18 cellular contexts compared by ENCODE assay signal in the genomic region with DNA sequence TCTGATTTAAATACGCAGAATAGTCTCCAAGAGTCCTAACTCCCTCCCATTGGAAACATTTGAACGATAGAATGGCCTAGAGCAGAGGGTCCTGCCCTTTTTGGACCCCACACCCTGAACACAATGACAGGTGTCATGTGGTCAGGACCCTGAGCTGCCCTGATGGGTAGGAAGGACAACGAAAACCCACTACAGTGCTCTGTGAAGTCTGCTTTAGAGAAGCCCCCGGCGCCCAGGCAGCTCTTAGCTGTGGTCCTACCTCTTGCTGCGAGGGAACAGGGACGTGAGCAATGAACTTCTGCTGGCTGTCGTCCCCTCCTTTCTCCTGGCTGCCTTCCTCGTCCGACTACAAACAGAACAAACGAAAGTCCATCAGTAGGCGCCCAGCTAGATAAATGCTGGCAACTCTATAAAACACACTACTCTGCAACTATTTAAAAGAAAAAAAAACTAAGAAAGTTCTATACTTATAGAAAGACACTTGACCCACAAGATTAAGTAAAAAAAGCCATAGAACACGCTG. TPM values are rescaled to one million over a fixed set of nuclear protein-coding genes. Genes with fewer than 3 reads are reported as not detected.
DNase-seq lines count a peak whose midpoint lies in the region; ATAC-seq and TF ChIP-seq lines count a peak whose summit lies in the region.
"Had no signal": no experiment of that assay in that cellular context is flagged by ENCODE, and none has a peak within 500 bp of the region (broad histone marks: within the 10 kb centered on the region; RNA-seq: fewer than 3 reads in every experiment).

No MANE protein-coding gene starts in this region.

- H3K27ac ChIP-seq in VCaP (peak overlapping the region; percentile 79), prostate gland (peak overlapping the region in 1 of 2 donors; percentile 50), dorsolateral prefrontal cortex (no peak overlapping the region), aorta (ENCODE audit: low read depth in 1 of 2, low read length in 2 of 2) (no peak overlapping the region)

- ATAC-seq in activated naive CD4-positive, alpha-beta T cell treated with anti-CD3 and anti-CD28 coated beads, Interleukin-2, amount 50 U/mL, for 72 hours, result no peak
- ATAC-seq in left lobe of liver, result peak; percentile 86
- no peak for ATAC-seq in aorta (ENCODE audit: low FRiP score)
- ATAC-seq: GM23338, HCT116 had no signal

- intact Hi-C loops in prostate gland (cut with DNase I) (no loop called here), dorsolateral prefrontal cortex (cut with DNase I) (no loop called here), aorta (cut with DNase I) (no loop called here)

- H3K27me3 ChIP-seq in prostate gland (replicated peaks; ENCODE audit: insufficient read depth), result no peaks in the 10 kb centered on the region
- no peaks in the 10 kb centered on the region for H3K27me3 ChIP-seq in dorsolateral prefrontal cortex
- no peaks in the 10 kb centered on the region for H3K27me3 ChIP-seq in aorta (ENCODE audit: control insufficient read depth in 1 of 2, insufficient read depth in 2 of 2, low read length in 1 of 2)

- H3K36me3 ChIP-seq in prostate gland (peaks cover 6 to 11% of the 10 kb centered on the region in 2 donors), aorta (ENCODE audit: control insufficient read depth in 1 of 2, insufficient read depth in 2 of 2, low read length in 1 of 2) (peaks cover 9 to 17% of the 10 kb centered on the region in 2 donors)

- H3K4me1 ChIP-seq in prostate gland (replicated peaks), result peaks cover 9% of the 10 kb centered on the region
- H3K4me1 ChIP-seq in aorta (ENCODE audit: control insufficient read depth in 1 of 2, insufficient read depth in 2 of 2, low read length in 2 of 2), result no peaks in the 10 kb centered on the region

- no peak for DNase-seq in activated naive CD4-positive, alpha-beta T cell treated with anti-CD3 and anti-CD28 coated beads, Interleukin-2, amount 50 U/mL, for 72 hours (ENCODE audit: low spot score in 2 of 2)
- DNase-seq in activated naive CD4-positive, alpha-beta T cell (lab: John Stamatoyannopoulos, UW), result no peak
- DNase-seq in left lobe of liver (ENCODE audit: low spot score) (no peak), prostate gland (ENCODE audit: low spot score) (peak; percentile 37), dorsolateral prefrontal cortex (no peak), aorta (no peak)
- DNase-seq in stimulated activated CD8-positive, alpha-beta memory T cell treated with anti-CD3 and anti-CD28 coated beads, Interleukin-4, amount 100 ng/mL, for 48 hours, result no peak
- DNase-seq: C1 segment of cervical spinal cord; Calu3; CD4-positive, alpha-beta memory T cell; COR-L47; DMS53; DMS79 treated with DMSO at 0.1 percent for 48 hours; GF-D8; H9 had no signal

- H3K4me3 ChIP-seq in prostate gland, result no peak overlapping the region
- no peak overlapping the region for H3K4me3 ChIP-seq in dorsolateral prefrontal cortex
- no peak overlapping the region for H3K4me3 ChIP-seq in aorta (ENCODE audit: low read length in 2 of 2)
- H3K4me3 ChIP-seq: GM23338 had no signal

- TF ChIP-seq POLR2A in prostate gland (IDR thresholded peaks at IDR 0.05), result no peak

- TF ChIP-seq CTCF in VCaP (conservative IDR thresholded peaks at IDR 0.05) (no peak), prostate gland (IDR thresholded peaks at IDR 0.05) (no peak), dorsolateral prefrontal cortex (IDR thresholded peaks at IDR 0.05 in 54 of 56, conservative IDR thresholded peaks at IDR 0.05 in 2 of 56; ENCODE audit: low read depth in 1 of 56, partially characterized antibody in 56 of 56) (no peak)

- WGBS in prostate gland, result 72% methylated on average over 13 of the region's 13 CpGs
- 84% methylated on average over 13 of the region's 13 CpGs for WGBS in aorta, 2 donors

- peak overlapping the region; percentile 19 to 38 for H3K27ac Mint-ChIP-seq in activated naive CD4-positive, alpha-beta T cell treated with anti-CD3 and anti-CD28 coated beads, Interleukin-2, amount 50 U/mL, for 72 hours
- H3K27ac Mint-ChIP-seq: GM23338 had no signal

- H3K36me3 Mint-ChIP-seq in activated naive CD4-positive, alpha-beta T cell treated with anti-CD3 and anti-CD28 coated beads, Interleukin-2, amount 50 U/mL, for 72 hours, result peaks cover 4 to 15% of the 10 kb centered on the region in 2 donors

- H3K9me3 Mint-ChIP-seq in activated naive CD4-positive, alpha-beta T cell treated with anti-CD3 and anti-CD28 coated beads, Interleukin-2, amount 50 U/mL, for 72 hours, result no peaks in the 10 kb centered on the region
- H3K9me3 Mint-ChIP-seq: CD4-positive, alpha-beta memory T cell; GM23338; H9 had no signal

- H3K9me3 ChIP-seq in prostate gland, result no peaks in the 10 kb centered on the region
- H3K9me3 ChIP-seq in aorta (ENCODE audit: control insufficient read depth, low read length), result no peaks in the 10 kb centered on the region

RNA-seq across cellular contexts. Expression of a gene that starts 8.7 kb away (rescaled TPM):
- 10 to 100 TPM; 57.4 to 64.1 TPM for total RNA-seq in activated naive CD4-positive, alpha-beta T cell treated with anti-CD3 and anti-CD28 coated beads, Interleukin-2, amount 50 U/mL, for 72 hours
- total RNA-seq in left lobe of liver (38.1 TPM), prostate gland (10 to 100 TPM; 35.9 to 52.3 TPM), dorsolateral prefrontal cortex (10 to 100 TPM in 92 of 120 experiments, 1 to 10 TPM in 28; 5.2 to 31.0 (median 13.0) TPM), aorta (10 to 100 TPM; 24.0 to 25.4 TPM)
- 10 to 100 TPM in 1 of 2 donors, 1 to 10 TPM in 1; 3.5 to 10.3 TPM for polyA plus RNA-seq in aorta

RNA-seq across cellular contexts. Expression of a gene that starts 30.5 kb away (rescaled TPM):
- total RNA-seq in activated naive CD4-positive, alpha-beta T cell treated with anti-CD3 and anti-CD28 coated beads, Interleukin-2, amount 50 U/mL, for 72 hours, result 10 to 100 TPM; 69.9 to 84.0 TPM
- total RNA-seq in left lobe of liver (8.5 TPM), prostate gland (10 to 100 TPM; 22.3 to 29.1 TPM), dorsolateral prefrontal cortex (10 to 100 TPM in 119 of 120 experiments, 1 to 10 TPM in 1; 9.5 to 31.1 (median 20.5) TPM), aorta (10 to 100 TPM; 26.1 to 30.3 TPM)
- polyA plus RNA-seq in aorta, result 10 to 100 TPM; 23.8 to 26.3 TPM

RNA-seq across cellular contexts. Expression of a gene that starts 53.3 kb away (rescaled TPM):
- total RNA-seq in activated naive CD4-positive, alpha-beta T cell treated with anti-CD3 and anti-CD28 coated beads, Interleukin-2, amount 50 U/mL, for 72 hours, result 100 to 1,000 TPM; 282 to 299 TPM
- 205 TPM for total RNA-seq in left lobe of liver
- total RNA-seq in prostate gland, result 100 to 1,000 TPM; 339 to 523 TPM
- 100 to 1,000 TPM; 173 to 277 (median 229) TPM for total RNA-seq in dorsolateral prefrontal cortex
- 100 to 1,000 TPM; 287 to 306 TPM for total RNA-seq in aorta
- polyA plus RNA-seq in aorta, result 100 to 1,000 TPM; 385 to 476 TPM
